Comparison of ENCODE assay signal across 8 cellular contexts in genomic region chr10:71486465-71487114, GRCh38.
DNase-seq lines count a peak whose midpoint lies in the region; TF ChIP-seq lines count a peak whose summit lies in the region.

No MANE protein-coding gene starts in this region.

- H3K9me3 ChIP-seq in A673 (ENCODE audit: low read depth, low read length, poor library complexity, severe bottlenecking) = peaks cover 5% of the 10 kb centered on the region
- no peaks in the 10 kb centered on the region for H3K9me3 ChIP-seq in GM23248 (ENCODE audit: low read depth)
- peaks cover 0 to 19% (median 4%) of the 10 kb centered on the region in 4 donors for H3K9me3 ChIP-seq in tibial nerve

- WGBS in GM23248 (ENCODE audit: low coverage in 1 of 2, low lambda C conversion rate in 2 of 2, missing lambda C conversion rate in 2 of 2), 2 experiments = 37 to 43% methylated on average over 6 of the region's 6 CpGs
- WGBS in tibial nerve, 2 donors = 43 to 44% methylated on average over 5 to 6 of the region's 6 CpGs

- intact Hi-C loops in A673 (cut with micrococcal nuclease; ENCODE audit: unreplicated experiment) = no loop called here

- no peak overlapping the region for H3K27ac ChIP-seq in A673 (ENCODE audit: low read depth, low read length, poor library complexity, severe bottlenecking)
- no peak overlapping the region for H3K27ac ChIP-seq in GM23248
- no peak overlapping the region for H3K27ac ChIP-seq in tibial nerve

- H3K36me3 ChIP-seq in A673 (ENCODE audit: insufficient read depth, low read length, poor library complexity, severe bottlenecking) = no peaks in the 10 kb centered on the region
- H3K36me3 ChIP-seq in GM23248 (ENCODE audit: low read depth) = no peaks in the 10 kb centered on the region
- no peaks in the 10 kb centered on the region for H3K36me3 ChIP-seq in tibial nerve

- H3K4me2 ChIP-seq in GM23248 (ENCODE audit: unreplicated experiment) = no peak overlapping the region

- no peak overlapping the region for H2AFZ ChIP-seq in GM23248

- H3K4me3 ChIP-seq in A673 (ENCODE audit: low read depth, low read length, poor library complexity, severe bottlenecking) = no peak overlapping the region
- H3K4me3 ChIP-seq in GM23248 = no peak overlapping the region
- no peak overlapping the region for H3K4me3 ChIP-seq in tibial nerve

- no peaks in the 10 kb centered on the region for H4K20me1 ChIP-seq in GM23248 (ENCODE audit: insufficient read depth)

- H3K27me3 ChIP-seq in A673 (replicated peaks; ENCODE audit: insufficient read depth, low read depth, low read length, poor library complexity) (no peaks in the 10 kb centered on the region), GM23248 (replicated peaks; ENCODE audit: insufficient read depth) (peaks cover 20% of the 10 kb centered on the region), tibial nerve (no peaks in the 10 kb centered on the region)

- POLR2A ChIA-PET in A673 (lab: Charles Lee; ENCODE audit: low non-redundant PET) = no interaction called here

- TF ChIP-seq CTCF in A673 (conservative IDR thresholded peaks at IDR 0.05; ENCODE audit: low read depth, low read length) (peak; percentile 52), tibial nerve (IDR thresholded peaks at IDR 0.05) (peak in 3 of 5 experiments; percentile 13 to 17 (median 14))

- no peak overlapping the region for H3K9ac ChIP-seq in GM23248

- no peak for TF ChIP-seq EP300 in tibial nerve (IDR thresholded peaks at IDR 0.05)

- H3K9me2 ChIP-seq in GM23248 (ENCODE audit: insufficient read depth) = no peaks in the 10 kb centered on the region

- peak; percentile 30 for DNase-seq in A673 (ENCODE audit: low spot score)
- DNase-seq in GM23248 = peak; percentile 53
- peak; percentile 52 for DNase-seq in RPMI8226
- DNase-seq in T47D (ENCODE audit: low read depth in 1 of 2, low spot score in 1 of 2) = peak; percentile 14 to 56
- DNase-seq in lung microvascular endothelial cell (ENCODE audit: low read depth in 2 of 2) = peak; percentile 49 to 69
- DNase-seq in tibial nerve (ENCODE audit: low spot score in 2 of 2) = peak in 1 of 2 donors; percentile 24
- DNase-seq in NCI-H2029 (lab: John Stamatoyannopoulos, UW) = no peak
- no peak for DNase-seq in NCI-H1105 treated with DMSO at 0.1 percent for 48 hours (lab: John Stamatoyannopoulos, UW)

- H3K4me1 ChIP-seq in A673 (ENCODE audit: insufficient read depth, low read length, poor library complexity, severe bottlenecking) (no peaks in the 10 kb centered on the region), GM23248 (ENCODE audit: insufficient read depth) (no peaks in the 10 kb centered on the region), tibial nerve (no peaks in the 10 kb centered on the region)

- no peak for TF ChIP-seq POLR2A in tibial nerve (IDR thresholded peaks at IDR 0.05)

- no peaks in the 10 kb centered on the region for H3F3A ChIP-seq in GM23248 (ENCODE audit: insufficient read depth)

- CTCF ChIA-PET in A673 (lab: Charles Lee) = interaction anchor here (0.6 kb wide), 1 partner anchor 437 kb away, joined by 5 read pairs; no protein-coding TSS in a partner anchor

- in situ Hi-C loops in GM23248 (cut with MboI) (no loop called here), T47D (cut with HindIII; ENCODE audit: low pct_unique_long_range_greater_than_20kb, low sequenced_read_pairs) (no loop called here)

- no peaks in the 10 kb centered on the region for H3K79me2 ChIP-seq in GM23248 (ENCODE audit: insufficient read depth)

- BruUV-seq in A673 (replicated peaks; lab: Mats Ljungman, UMichigan) = no TSS peak

Comparison
In these comparisons a context has a peak if more than half of its experiments do, and no peak if none do; other contexts are left out.
1. DNase-seq: peak in A673 (single experiment), GM23248 (single experiment), RPMI8226 (single experiment), T47D (2 of 2) and lung microvascular endothelial cell (2 of 2); none in NCI-H2029 (single experiment) and NCI-H1105 treated with DMSO at 0.1 percent for 48 hours (single experiment).